9 cellular contexts compared by ENCODE assay signal in the genomic region with DNA sequence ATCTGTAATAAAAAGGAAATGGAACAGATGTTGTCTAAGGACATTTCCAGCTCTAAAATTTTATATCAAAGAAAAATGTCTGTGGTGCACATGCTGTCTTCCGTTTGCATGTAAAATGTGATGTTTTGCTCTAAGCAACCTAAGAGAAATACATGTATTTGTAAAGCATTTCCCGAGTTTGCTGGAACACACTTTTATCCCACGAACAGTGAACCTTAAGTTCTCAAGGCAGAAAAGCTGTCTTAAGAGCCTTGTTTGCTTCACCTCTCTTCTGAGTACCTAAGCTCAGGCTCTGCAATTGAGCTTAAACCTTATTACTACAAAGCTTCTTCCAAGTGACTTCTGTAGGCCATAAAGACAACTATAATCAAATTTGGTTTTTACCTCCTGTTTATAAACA. TPM values are rescaled to one million over a fixed set of nuclear protein-coding genes. Genes with fewer than 3 reads are reported as not detected.
DNase-seq lines count a peak whose midpoint lies in the region; ATAC-seq, FAIRE-seq and TF ChIP-seq lines count a peak whose summit lies in the region.
"Had no signal": no experiment of that assay in that cellular context is flagged by ENCODE, and none has a peak within 500 bp of the region (broad histone marks: within the 10 kb centered on the region; RNA-seq: fewer than 3 reads in every experiment).

No MANE protein-coding gene starts in this region.

- TF ChIP-seq CTCF in DOHH2 (IDR thresholded peaks at IDR 0.05; ENCODE audit: low read depth, low read length, poor library complexity, severe bottlenecking) (no peak), Panc1 (IDR thresholded peaks at IDR 0.05) (no peak), kidney (IDR thresholded peaks at IDR 0.05; ENCODE audit: borderline replicate concordance, extremely low read depth, insufficient read depth) (no peak)

- H3F3A ChIP-seq in DOHH2 (ENCODE audit: control insufficient read depth, insufficient read depth), result peaks cover 32% of the 10 kb centered on the region

- CTCF ChIA-PET in Panc1 (lab: Charles Lee), result interaction anchor here (0.7 kb wide), 1 partner anchor 97 kb away, joined by 4 read pairs; no protein-coding TSS in a partner anchor

- peaks cover 41% of the 10 kb centered on the region for H3K36me3 ChIP-seq in DOHH2 (ENCODE audit: control insufficient read depth, low read length)
- no peaks in the 10 kb centered on the region for H3K36me3 ChIP-seq in Panc1 (ENCODE audit: control insufficient read depth, insufficient read depth, low read length)
- H3K36me3 ChIP-seq in effector memory CD4-positive, alpha-beta T cell (ENCODE audit: control insufficient read depth, insufficient read depth, low read length), result no peaks in the 10 kb centered on the region
- no peaks in the 10 kb centered on the region for H3K36me3 ChIP-seq in trophoblast cell (ENCODE audit: control insufficient read depth in 1 of 2, insufficient read depth in 2 of 2, low read length in 2 of 2)
- no peaks in the 10 kb centered on the region for H3K36me3 ChIP-seq in kidney (ENCODE audit: control insufficient read depth in 1 of 2, insufficient read depth in 2 of 2, low read length in 2 of 2)

- DNase-seq in Panc1 (ENCODE audit: low read depth, low spot score) (no peak), trophoblast cell (no peak), SIG-M5 treated with dmso at 0.1 percent for 504 hours (lab: John Stamatoyannopoulos, UW; ENCODE audit: unreplicated experiment) (no peak), kidney (no peak), NCI-H524 (lab: John Stamatoyannopoulos, UW) (no peak), DMS53 (lab: John Stamatoyannopoulos, UW) (no peak)
- DNase-seq in effector memory CD4-positive, alpha-beta T cell, result no peak
- DNase-seq: RPMI8226 had no signal

- H2BK5ac ChIP-seq in trophoblast cell (ENCODE audit: low read depth, low read length, poor library complexity), result no peak overlapping the region

- POLR2A ChIA-PET in Panc1 (lab: Charles Lee), result interaction anchor here (0.6 kb wide), 1 partner anchor 33 kb away, joined by 3 read pairs; no protein-coding TSS in a partner anchor

- intact Hi-C loops in Panc1 (cut with micrococcal nuclease; ENCODE audit: unreplicated experiment), result no loop called here
- intact Hi-C loops in kidney (cut with DNase I), result no loop called here

- no peak for FAIRE-seq in kidney (lab: Jason Lieb, UNC)

- H3K9me3 ChIP-seq in DOHH2 (ENCODE audit: control insufficient read depth, insufficient read depth, low read length) (peaks cover under 1% of the 10 kb centered on the region; the same call in 1 of the 2 replicates), Panc1 (ENCODE audit: control insufficient read depth, insufficient read depth, low read depth, low read length) (no peaks in the 10 kb centered on the region), trophoblast cell (ENCODE audit: insufficient read depth, low read depth, low read length) (no peaks in the 10 kb centered on the region), kidney (ENCODE audit: control insufficient read depth in 1 of 2, low read length in 2 of 2) (no peaks in the 10 kb centered on the region)
- H3K9me3 ChIP-seq in effector memory CD4-positive, alpha-beta T cell (ENCODE audit: control insufficient read depth, low read length), result no peaks in the 10 kb centered on the region

- H3K4ac ChIP-seq in trophoblast cell (ENCODE audit: low read depth, low read length), result no peak overlapping the region

- H3K79me2 ChIP-seq in DOHH2 (ENCODE audit: control insufficient read depth, low read length) (peaks cover 70% of the 10 kb centered on the region), trophoblast cell (ENCODE audit: control insufficient read depth, insufficient read depth, low read length, poor library complexity) (peaks cover 1% of the 10 kb centered on the region)

- no peak overlapping the region for H4K91ac ChIP-seq in trophoblast cell (ENCODE audit: low read depth, low read length)

- H3K9me2 ChIP-seq in DOHH2 (replicated peaks; ENCODE audit: control insufficient read depth, low read length), result no peaks in the 10 kb centered on the region

- no TSS peak for BruUV-seq in Panc1 (replicated peaks; lab: Mats Ljungman, UMichigan)

- H4K20me1 ChIP-seq in DOHH2 (ENCODE audit: control insufficient read depth, insufficient read depth, low read depth, low read length), result no peaks in the 10 kb centered on the region

- ATAC-seq in Panc1, result peak; percentile 37; the same call in 1 of the 2 replicates

- H2BK12ac ChIP-seq in trophoblast cell (ENCODE audit: low read length), result no peak overlapping the region

- H2AK5ac ChIP-seq in trophoblast cell (ENCODE audit: low read length), result no peak overlapping the region

- H3K23ac ChIP-seq in trophoblast cell (ENCODE audit: low read length), result no peak overlapping the region

- H3K4me2 ChIP-seq in DOHH2 (ENCODE audit: low read length), result peak overlapping the region; percentile 84
- H3K4me2 ChIP-seq in trophoblast cell (ENCODE audit: low read length), result no peak overlapping the region

- H3K4me1 ChIP-seq in DOHH2 (ENCODE audit: control insufficient read depth, low read length) (peaks cover 45% of the 10 kb centered on the region), Panc1 (ENCODE audit: control insufficient read depth, insufficient read depth, low read length) (peaks cover 33% of the 10 kb centered on the region), trophoblast cell (ENCODE audit: control insufficient read depth in 1 of 2, insufficient read depth in 2 of 2, low read length in 2 of 2) (peaks cover 6 to 9% of the 10 kb centered on the region in 2 experiments), kidney (ENCODE audit: control insufficient read depth in 1 of 2, insufficient read depth in 1 of 2, low read depth in 1 of 2, low read length in 2 of 2) (peaks cover 0 to 11% of the 10 kb centered on the region in 2 donors)
- H3K4me1 ChIP-seq in effector memory CD4-positive, alpha-beta T cell (ENCODE audit: control insufficient read depth, insufficient read depth, low read length, poor library complexity, severe bottlenecking), result peaks cover 15% of the 10 kb centered on the region

- peak overlapping the region; percentile 88 for H3K27ac ChIP-seq in DOHH2 (ENCODE audit: low read depth, low read length)
- H3K27ac ChIP-seq in Panc1 (ENCODE audit: low read length), result peak overlapping the region; percentile 68
- peak overlapping the region; percentile 96 for H3K27ac ChIP-seq in effector memory CD4-positive, alpha-beta T cell (ENCODE audit: insufficient read depth, low read length, poor library complexity, severe bottlenecking)
- peak overlapping the region; percentile 3 for H3K27ac ChIP-seq in trophoblast cell (ENCODE audit: low read depth, low read length)
- H3K27ac ChIP-seq in kidney (ENCODE audit: low read depth in 2 of 2, low read length in 2 of 2), result peak overlapping the region in 1 of 2 donors; percentile 49

- H4K12ac ChIP-seq in trophoblast cell (ENCODE audit: low read depth, low read length), result no peak overlapping the region

- peaks cover 8% of the 10 kb centered on the region for H3K79me1 ChIP-seq in trophoblast cell (ENCODE audit: low read length)

- WGBS in trophoblast cell (ENCODE audit: extremely low coverage, insufficient coverage, insufficient read length), result no CpG with 5 or more reads among the region's 3 CpGs

- no peak overlapping the region for H3K14ac ChIP-seq in trophoblast cell (ENCODE audit: low read length)

- no peak overlapping the region for H2BK120ac ChIP-seq in trophoblast cell (ENCODE audit: insufficient read depth, low read length, poor library complexity)

- in situ Hi-C loops in Panc1 (cut with HindIII; ENCODE audit: low pct_unique_long_range_greater_than_20kb, low sequenced_read_pairs), result no loop called here

- no peak overlapping the region for H2AFZ ChIP-seq in trophoblast cell (ENCODE audit: insufficient read depth, low read length, poor library complexity)

- H3K4me3 ChIP-seq in DOHH2 (ENCODE audit: low read length) (peak overlapping the region; percentile 86), Panc1 (ENCODE audit: low read depth in 2 of 2, low read length in 2 of 2) (0 out of 4 replicates have a peak overlapping the region, but pooled peaks of 1 of the 2 experiments have one; percentile 2), trophoblast cell (ENCODE audit: low read depth, low read length) (no peak overlapping the region), kidney (ENCODE audit: low read length in 2 of 2) (no peak overlapping the region)
- peak overlapping the region; percentile 51 for H3K4me3 ChIP-seq in effector memory CD4-positive, alpha-beta T cell (ENCODE audit: insufficient read depth, low read depth, low read length, poor library complexity, severe bottlenecking)

- H3K27me3 ChIP-seq in DOHH2 (ENCODE audit: control insufficient read depth, low read length) (no peaks in the 10 kb centered on the region), Panc1 (ENCODE audit: control insufficient read depth, insufficient read depth, low read length) (no peaks in the 10 kb centered on the region), trophoblast cell (ENCODE audit: insufficient read depth, low read length) (no peaks in the 10 kb centered on the region)
- H3K27me3 ChIP-seq in effector memory CD4-positive, alpha-beta T cell (replicated peaks; ENCODE audit: control insufficient read depth, insufficient read depth, low read length, poor library complexity, severe bottlenecking), result no peaks in the 10 kb centered on the region

- H3K18ac ChIP-seq in trophoblast cell (ENCODE audit: low read length), result no peak overlapping the region

- no peak overlapping the region for H4K8ac ChIP-seq in trophoblast cell (ENCODE audit: low read depth, low read length)

- H3K9ac ChIP-seq in trophoblast cell (ENCODE audit: low read length), result no peak overlapping the region
- H3K9ac ChIP-seq in kidney (ENCODE audit: low read length in 2 of 2), result no peak overlapping the region

RNA-seq across cellular contexts. Expression of a gene that starts 24.0 kb away (rescaled TPM):
- 36.0 TPM for total RNA-seq in Panc1 (2021; ENCODE audit: unreplicated experiment)
- 22.0 TPM for polyA plus RNA-seq in Panc1 (2012; ENCODE audit: insufficient read length)
- 73.9 and 77.5 TPM in 2 replicates for polyA plus RNA-seq in trophoblast cell (2013)
- 56.1 TPM for total RNA-seq in kidney
- 21.2 TPM for polyA plus RNA-seq in kidney (ENCODE audit: insufficient read depth, low read depth, low replicate concordance)

Comparison
In these comparisons a context has a peak if more than half of its experiments do, and no peak if none do; other contexts are left out.
1. H3K4me3 ChIP-seq: peak in DOHH2 (single experiment) and effector memory CD4-positive, alpha-beta T cell (single experiment); none in trophoblast cell (single experiment) and kidney (0 of 2).